ENCODE assay signal across 19 cellular contexts in genomic region chr11:3127706-3128355, GRCh38. TPM values are rescaled to one million over a fixed set of nuclear protein-coding genes. Genes with fewer than 3 reads are reported as not detected.
DNase-seq lines count a peak whose midpoint lies in the region; ATAC-seq, FAIRE-seq and TF ChIP-seq lines count a peak whose summit lies in the region.
"Had no signal": no experiment of that assay in that cellular context is flagged by ENCODE, and none has a peak within 500 bp of the region (broad histone marks: within the 10 kb centered on the region; RNA-seq: fewer than 3 reads in every experiment).

No MANE protein-coding gene starts in this region.

- H3K27me3 ChIP-seq in right atrium auricular region (no peaks in the 10 kb centered on the region), vagina (no peaks in the 10 kb centered on the region), Karpas-422 (ENCODE audit: low read length) (no peaks in the 10 kb centered on the region)
- H3K27me3 ChIP-seq: MG63 had no signal

- no peaks in the 10 kb centered on the region for H3K79me2 ChIP-seq in Karpas-422 (ENCODE audit: low read length)

- H3K4me1 ChIP-seq in right atrium auricular region: peaks cover 0 to 39% of the 10 kb centered on the region in 2 donors
- peaks cover 56% of the 10 kb centered on the region for H3K4me1 ChIP-seq in vagina
- H3K4me1 ChIP-seq in Karpas-422 (ENCODE audit: low read length): peaks cover 5% of the 10 kb centered on the region

- no peak overlapping the region for H2AFZ ChIP-seq in Karpas-422 (ENCODE audit: low read length)

- H3K9me3 Mint-ChIP-seq in activated naive CD8-positive, alpha-beta T cell treated with anti-CD3 and anti-CD28 coated beads, Interleukin-2, amount 10 ng/mL, durations not matched to agents 7 days and 5 days: peaks cover 1% of the 10 kb centered on the region
- no peaks in the 10 kb centered on the region for H3K9me3 Mint-ChIP-seq in activated naive CD8-positive, alpha-beta T cell treated with anti-CD3 and anti-CD28 coated beads for 36 hours
- H3K9me3 Mint-ChIP-seq: activated naive CD4-positive, alpha-beta T cell treated with anti-CD3 and anti-CD28 coated beads, Interleukin-2, amount 50 U/mL, for 72 hours had no signal

- H3K27ac ChIP-seq in right atrium auricular region: peak overlapping the region; percentile 17 to 54
- H3K27ac ChIP-seq in vagina: peak overlapping the region; percentile 72
- no peak overlapping the region for H3K27ac ChIP-seq in Karpas-422 (ENCODE audit: low read length)

- H3K36me3 ChIP-seq in right atrium auricular region (no peaks in the 10 kb centered on the region), vagina (no peaks in the 10 kb centered on the region), Karpas-422 (ENCODE audit: insufficient read depth, low read length) (no peaks in the 10 kb centered on the region)
- H3K36me3 ChIP-seq: MG63 had no signal

- no peaks in the 10 kb centered on the region for H3K27me3 Mint-ChIP-seq in activated naive CD8-positive, alpha-beta T cell treated with anti-CD3 and anti-CD28 coated beads, Interleukin-2, amount 10 ng/mL, durations not matched to agents 7 days and 5 days
- no peaks in the 10 kb centered on the region for H3K27me3 Mint-ChIP-seq in activated naive CD8-positive, alpha-beta T cell treated with anti-CD3 and anti-CD28 coated beads for 36 hours
- H3K27me3 Mint-ChIP-seq: activated CD4-positive, alpha-beta T cell treated with anti-CD3 and anti-CD28 coated beads for 36 hours had no signal

- TF ChIP-seq CTCF in right atrium auricular region (IDR thresholded peaks at IDR 0.05): no peak
- no peak for TF ChIP-seq CTCF in vagina (IDR thresholded peaks at IDR 0.05)
- TF ChIP-seq CTCF in GM13976 (IDR thresholded peaks at IDR 0.05; ENCODE audit: borderline replicate concordance, control extremely low read depth, extremely low read depth, insufficient read depth, missing control alignments): no peak

- no peaks in the 10 kb centered on the region for H3K9me3 ChIP-seq in right atrium auricular region
- H3K9me3 ChIP-seq in vagina: no peaks in the 10 kb centered on the region
- H3K9me3 ChIP-seq in Karpas-422 (ENCODE audit: low read length): no peaks in the 10 kb centered on the region
- H3K9me3 ChIP-seq: MG63 had no signal

- peak overlapping the region; percentile 16 for H3K27ac Mint-ChIP-seq in activated naive CD8-positive, alpha-beta T cell treated with anti-CD3 and anti-CD28 coated beads, Interleukin-2, amount 10 ng/mL, durations not matched to agents 7 days and 5 days
- H3K27ac Mint-ChIP-seq in activated naive CD8-positive, alpha-beta T cell treated with anti-CD3 and anti-CD28 coated beads for 36 hours: no peak overlapping the region
- H3K27ac Mint-ChIP-seq: activated CD4-positive, alpha-beta T cell treated with anti-CD3 and anti-CD28 coated beads for 36 hours; activated naive CD4-positive, alpha-beta T cell treated with anti-CD3 and anti-CD28 coated beads, Interleukin-2, amount 50 U/mL, for 72 hours; IgD-negative memory B cell; stimulated activated memory B cell treated with anti-CD40 and anti-IgM and Interleukin-4, amounts not matched to agents 10 μg/mL and 1 μg/mL and 100 μg/mL, for 72 hours had no signal

- DNase-seq in activated naive CD8-positive, alpha-beta T cell treated with anti-CD3 and anti-CD28 coated beads, Interleukin-2, amount 10 ng/mL, durations not matched to agents 7 days and 5 days: no peak
- no peak for DNase-seq in activated naive CD8-positive, alpha-beta T cell treated with anti-CD3 and anti-CD28 coated beads for 36 hours
- DNase-seq in right atrium auricular region (ENCODE audit: low spot score) (no peak), posterior cingulate gyrus (peak in 6 of 10 donors; percentile 3 to 72 (median 40)), vagina (ENCODE audit: extremely low spot score in 2 of 2) (no peak), GM13976 (ENCODE audit: low spot score) (no peak), urothelium cell line (ENCODE audit: low spot score) (no peak), Karpas-422 (no peak)
- DNase-seq: activated CD4-positive, alpha-beta T cell treated with anti-CD3 and anti-CD28 coated beads for 36 hours; MG63; NCI-H1436 treated with DMSO at 0.1 percent for 48 hours; NCI-H524; RPMI8226 had no signal

- no peak for TF ChIP-seq POLR2A in vagina (IDR thresholded peaks at IDR 0.05)

- FAIRE-seq in urothelium cell line (lab: Jason Lieb, UNC): no peak
- FAIRE-seq: A204.1, D721Med had no signal

- H3K4me3 ChIP-seq in right atrium auricular region: no peak overlapping the region
- H3K4me3 ChIP-seq in vagina: no peak overlapping the region
- no peak overlapping the region for H3K4me3 ChIP-seq in Karpas-422 (ENCODE audit: low read length)
- H3K4me3 ChIP-seq: lung, MG63 had no signal

- no peaks in the 10 kb centered on the region for H3K9me2 ChIP-seq in Karpas-422 (replicated peaks; ENCODE audit: insufficient read depth, low read length)

- POLR2A ChIA-PET in activated naive CD8-positive, alpha-beta T cell treated with anti-CD3 and anti-CD28 coated beads, Interleukin-2, amount 10 ng/mL, durations not matched to agents 7 days and 5 days (lab: Charles Lee): no interaction called here

- no peak overlapping the region for H3K4me2 ChIP-seq in Karpas-422 (ENCODE audit: low read depth, low read length, poor library complexity, severe bottlenecking)

- H3K4me1 Mint-ChIP-seq in activated naive CD8-positive, alpha-beta T cell treated with anti-CD3 and anti-CD28 coated beads, Interleukin-2, amount 10 ng/mL, durations not matched to agents 7 days and 5 days: peaks cover 1% of the 10 kb centered on the region
- H3K4me1 Mint-ChIP-seq in activated naive CD8-positive, alpha-beta T cell treated with anti-CD3 and anti-CD28 coated beads for 36 hours: no peaks in the 10 kb centered on the region
- H3K4me1 Mint-ChIP-seq: activated CD4-positive, alpha-beta T cell treated with anti-CD3 and anti-CD28 coated beads for 36 hours; IgD-negative memory B cell; stimulated activated memory B cell treated with anti-CD40 and anti-IgM and Interleukin-4, amounts not matched to agents 10 μg/mL and 1 μg/mL and 100 μg/mL, for 72 hours had no signal

- no peak overlapping the region for H3K9ac ChIP-seq in Karpas-422 (ENCODE audit: low read length)

- in situ Hi-C loops in GM13976 (cut with MboI; ENCODE audit: low sequenced_read_pairs, unreplicated experiment): no loop called here

- no peaks in the 10 kb centered on the region for H4K20me1 ChIP-seq in Karpas-422 (ENCODE audit: insufficient read depth, low read depth, low read length)

- no peak for ATAC-seq in activated naive CD8-positive, alpha-beta T cell treated with anti-CD3 and anti-CD28 coated beads, Interleukin-2, amount 10 ng/mL, durations not matched to agents 7 days and 5 days (ENCODE audit: low read depth)
- ATAC-seq: activated CD4-positive, alpha-beta T cell treated with anti-CD3 and anti-CD28 coated beads for 36 hours; stimulated activated memory B cell treated with anti-CD40 and anti-IgM and Interleukin-4, amounts not matched to agents 10 μg/mL and 1 μg/mL and 100 μg/mL, for 72 hours had no signal

- no peak overlapping the region for H3K4me3 Mint-ChIP-seq in activated naive CD8-positive, alpha-beta T cell treated with anti-CD3 and anti-CD28 coated beads, Interleukin-2, amount 10 ng/mL, durations not matched to agents 7 days and 5 days
- no peak overlapping the region for H3K4me3 Mint-ChIP-seq in activated naive CD8-positive, alpha-beta T cell treated with anti-CD3 and anti-CD28 coated beads for 36 hours
- H3K4me3 Mint-ChIP-seq: activated CD4-positive, alpha-beta T cell treated with anti-CD3 and anti-CD28 coated beads for 36 hours; IgD-negative memory B cell; stimulated activated memory B cell treated with anti-CD40 and anti-IgM and Interleukin-4, amounts not matched to agents 10 μg/mL and 1 μg/mL and 100 μg/mL, for 72 hours had no signal

- intact Hi-C loops in posterior cingulate gyrus (cut with DNase I) (loop anchor here (5.0 kb wide), 1 partner anchor 39 kb away; the partner anchor contains the start of gene OSBPL5), vagina (cut with DNase I) (loop anchor here (5.0 kb wide), 1 partner anchor 34 kb away; no protein-coding TSS in a partner anchor)

- H3K36me3 Mint-ChIP-seq in activated naive CD8-positive, alpha-beta T cell treated with anti-CD3 and anti-CD28 coated beads, Interleukin-2, amount 10 ng/mL, durations not matched to agents 7 days and 5 days: no peaks in the 10 kb centered on the region
- H3K36me3 Mint-ChIP-seq in activated naive CD8-positive, alpha-beta T cell treated with anti-CD3 and anti-CD28 coated beads for 36 hours: no peaks in the 10 kb centered on the region
- H3K36me3 Mint-ChIP-seq: activated naive CD4-positive, alpha-beta T cell treated with anti-CD3 and anti-CD28 coated beads, Interleukin-2, amount 50 U/mL, for 72 hours; IgD-negative memory B cell; stimulated activated memory B cell treated with anti-CD40 and anti-IgM and Interleukin-4, amounts not matched to agents 10 μg/mL and 1 μg/mL and 100 μg/mL, for 72 hours had no signal

RNA-seq across cellular contexts. Expression of gene OSBPL5, which starts 37.3 kb away (rescaled TPM):
- total RNA-seq in activated naive CD8-positive, alpha-beta T cell treated with anti-CD3 and anti-CD28 coated beads, Interleukin-2, amount 10 ng/mL, durations not matched to agents 7 days and 5 days: 10 to 100 TPM; 13.0 to 13.2 TPM
- total RNA-seq in activated naive CD8-positive, alpha-beta T cell treated with anti-CD3 and anti-CD28 coated beads for 36 hours: 1 to 10 TPM; 6.6 to 7.3 TPM
- total RNA-seq in right atrium auricular region (10 to 100 TPM; 11.1 to 17.8 TPM), vagina (88.4 TPM)
- not detected in 2 replicates for total RNA-seq in Karpas-422 (2014; rRNA removed; shearing (Covaris generic); ENCODE audit: low replicate concordance)

Comparison
In these comparisons a context has a peak if more than half of its experiments do, and no peak if none do; other contexts are left out.
1. DNase-seq: peak in posterior cingulate gyrus (6 of 10); none in activated naive CD8-positive, alpha-beta T cell treated with anti-CD3 and anti-CD28 coated beads, Interleukin-2, amount 10 ng/mL, durations not matched to agents 7 days and 5 days (single experiment), activated naive CD8-positive, alpha-beta T cell treated with anti-CD3 and anti-CD28 coated beads for 36 hours (single experiment), right atrium auricular region (single experiment), vagina (0 of 2), GM13976 (single experiment), urothelium cell line (single experiment) and Karpas-422 (single experiment).